Comparison of ENCODE assay signal across 20 cellular contexts in genomic region chr22:36180928-36181327, GRCh38. TPM values are rescaled to one million over a fixed set of nuclear protein-coding genes. Genes with fewer than 3 reads are reported as not detected.
DNase-seq lines count a peak whose midpoint lies in the region; ATAC-seq, FAIRE-seq and TF ChIP-seq lines count a peak whose summit lies in the region.
"Had no signal": no experiment of that assay in that cellular context is flagged by ENCODE, and none has a peak within 500 bp of the region (broad histone marks: within the 10 kb centered on the region; RNA-seq: fewer than 3 reads in every experiment).

No MANE protein-coding gene starts in this region.

- peaks cover 2% of the 10 kb centered on the region; the same call in 1 of the 2 replicates for H3K9me2 ChIP-seq in GM23338 (ENCODE audit: insufficient read depth)

- H3K18ac ChIP-seq in H1 (ENCODE audit: extremely low read depth, low read length) (peak overlapping the region; percentile 1; the same call in 1 of the 2 replicates), mesendoderm (ENCODE audit: low read length) (no peak overlapping the region)

- no peak overlapping the region for H3K9ac ChIP-seq in astrocyte (ENCODE audit: low read length)
- no peak overlapping the region for H3K9ac ChIP-seq in H1 (replicated peaks in 1 of 4; ENCODE audit: extremely low read depth in 1 of 4, low read depth in 3 of 4, low read length in 3 of 4)
- no peak overlapping the region for H3K9ac ChIP-seq in mesendoderm (ENCODE audit: low read length)
- H3K9ac ChIP-seq: BLaER1 had no signal

- H3K4me3 ChIP-seq in GM23338 (no peak overlapping the region), astrocyte (ENCODE audit: insufficient read depth, low read depth, low read length) (no peak overlapping the region), H1 (ENCODE audit: extremely low read depth in 1 of 4, insufficient read depth in 2 of 4, low read depth in 3 of 4, low read length in 4 of 4) (no peak overlapping the region), mesendoderm (ENCODE audit: low read length) (no peak overlapping the region)
- H3K4me3 ChIP-seq: BLaER1, GM12878 had no signal

- no peaks in the 10 kb centered on the region for H3K79me2 ChIP-seq in GM23338 (replicated peaks; ENCODE audit: insufficient read depth)
- H3K79me2 ChIP-seq in astrocyte (ENCODE audit: insufficient read depth, low read length), result no peaks in the 10 kb centered on the region
- no peaks in the 10 kb centered on the region for H3K79me2 ChIP-seq in H1 (ENCODE audit: control insufficient read depth in 1 of 2, insufficient read depth in 2 of 2, low read length in 2 of 2)
- H3K79me2 ChIP-seq in mesendoderm (ENCODE audit: control insufficient read depth, insufficient read depth, low read length), result no peaks in the 10 kb centered on the region

- no peak overlapping the region for H4K91ac ChIP-seq in H1 (replicated peaks; ENCODE audit: insufficient read length, low read length)

- H2BK120ac ChIP-seq in H1 (replicated peaks; ENCODE audit: low read depth, low read length) (no peak overlapping the region), mesendoderm (ENCODE audit: low read depth, low read length) (no peak overlapping the region)

- POLR2A ChIA-PET in H1 (lab: Charles Lee; ENCODE audit: partially characterized antibody), result no interaction called here

- 95% methylated on average over 6 of the region's 6 CpGs; no CpG with 5 or more reads in 1 of the 2 experiments for WGBS in H1 (ENCODE audit: extremely low coverage in 1 of 2, insufficient coverage in 1 of 2, insufficient read length in 1 of 2, insufficient replicate concordance in 2 of 2, low coverage in 1 of 2, low lambda C conversion rate in 2 of 2, missing lambda C conversion rate in 1 of 2), 2 experiments
- WGBS in mesendoderm (ENCODE audit: extremely low coverage, insufficient coverage, low lambda C conversion rate), result no CpG with 5 or more reads among the region's 6 CpGs

- no peak overlapping the region for H3K27ac ChIP-seq in GM23338 (ENCODE audit: low read depth)
- H3K27ac ChIP-seq in astrocyte (ENCODE audit: low read depth, low read length), result no peak overlapping the region
- H3K27ac ChIP-seq in H1 (ENCODE audit: low read depth, low read length), result no peak overlapping the region
- H3K27ac ChIP-seq in mesendoderm (ENCODE audit: low read depth, low read length), result no peak overlapping the region
- H3K27ac ChIP-seq: BLaER1 had no signal

- no peak for ATAC-seq in GM23338

- no peaks in the 10 kb centered on the region for H3K23me2 ChIP-seq in H1 (ENCODE audit: low read depth, low read length)

- H3K9me3 Mint-ChIP-seq in GM23338 (no peaks in the 10 kb centered on the region), astrocyte (ENCODE audit: unreplicated experiment) (no peaks in the 10 kb centered on the region)
- peaks cover 3% of the 10 kb centered on the region for H3K9me3 Mint-ChIP-seq in activated naive CD8-positive, alpha-beta T cell treated with anti-CD3 and anti-CD28 coated beads for 36 hours
- H3K9me3 Mint-ChIP-seq: CD4-positive, alpha-beta memory T cell; CD4-positive, CD25-positive, alpha-beta regulatory T cell; CD8-positive, alpha-beta memory T cell had no signal

- H4K20me1 ChIP-seq in GM23338 (replicated peaks; ENCODE audit: insufficient read depth), result no peaks in the 10 kb centered on the region
- no peaks in the 10 kb centered on the region for H4K20me1 ChIP-seq in astrocyte (ENCODE audit: insufficient read depth, low read length)
- H4K20me1 ChIP-seq in H1 (replicated peaks in 1 of 2; ENCODE audit: control insufficient read depth in 1 of 2, insufficient read depth in 2 of 2, low read length in 2 of 2), result no peaks in the 10 kb centered on the region
- H4K20me1 ChIP-seq: BLaER1 had no signal

- no peak for DNase-seq in GM23338 (ENCODE audit: low spot score)
- DNase-seq in astrocyte (ENCODE audit: low read depth), result no peak
- no peak for DNase-seq in H1 (ENCODE audit: low read depth in 1 of 2, low spot score in 2 of 2)
- no peak for DNase-seq in mesendoderm
- DNase-seq in SIG-M5 (lab: John Stamatoyannopoulos, UW), result no peak
- DNase-seq in activated naive CD8-positive, alpha-beta T cell treated with anti-CD3 and anti-CD28 coated beads for 36 hours, result no peak
- DNase-seq in NK-92 (lab: John Stamatoyannopoulos, UW; ENCODE audit: unreplicated experiment), result no peak
- DNase-seq: DMS 273 treated with DMSO at 0.1 percent for 48 hours, DMS79 had no signal

- H3K79me1 ChIP-seq in H1 (ENCODE audit: low read depth, low read length), result no peaks in the 10 kb centered on the region
- H3K79me1 ChIP-seq in mesendoderm (ENCODE audit: low read length), result no peaks in the 10 kb centered on the region

- H4K8ac ChIP-seq in H1 (ENCODE audit: extremely low read depth, insufficient read depth, low read length), result no peak overlapping the region
- no peak overlapping the region for H4K8ac ChIP-seq in mesendoderm (ENCODE audit: low read depth, low read length)

- H2AK5ac ChIP-seq in H1 (ENCODE audit: low read depth, low read length), result no peak overlapping the region
- H2AK5ac ChIP-seq in mesendoderm (ENCODE audit: low read length), result peak overlapping the region; percentile 83

- no peak for TF ChIP-seq EP300 in H1 (IDR thresholded peaks at IDR 0.05; ENCODE audit: borderline replicate concordance in 1 of 2, low read depth in 2 of 2, low read length in 2 of 2)

- no peak overlapping the region for H3K4me3 Mint-ChIP-seq in GM23338
- peak overlapping the region; percentile 14 for H3K4me3 Mint-ChIP-seq in astrocyte (ENCODE audit: unreplicated experiment)
- H3K4me3 Mint-ChIP-seq in activated naive CD8-positive, alpha-beta T cell treated with anti-CD3 and anti-CD28 coated beads for 36 hours, result no peak overlapping the region
- H3K4me3 Mint-ChIP-seq: CD14-positive monocyte; CD4-positive, alpha-beta memory T cell; CD4-positive, CD25-positive, alpha-beta regulatory T cell; CD8-positive, alpha-beta memory T cell had no signal

- no peak overlapping the region for H4K5ac ChIP-seq in H1 (ENCODE audit: insufficient read length, low read depth, low read length)
- H4K5ac ChIP-seq in mesendoderm (ENCODE audit: low read length), result peak overlapping the region; percentile 88

- H2BK5ac ChIP-seq in H1 (ENCODE audit: low read depth, low read length) (no peak overlapping the region), mesendoderm (ENCODE audit: low read length) (peak overlapping the region; percentile 33)

- TF ChIP-seq CTCF in GM23338 (conservative IDR thresholded peaks at IDR 0.05; ENCODE audit: low read depth in 2 of 2), result no peak
- TF ChIP-seq CTCF in astrocyte (IDR thresholded peaks at IDR 0.05; ENCODE audit: insufficient read depth, low read depth, low read length), result no peak
- TF ChIP-seq CTCF in H1 (IDR thresholded peaks at IDR 0.05; ENCODE audit: control extremely low read depth in 1 of 3, insufficient read depth in 1 of 3, low read depth in 1 of 3, low read length in 3 of 3), result no peak

- no peak for TF ChIP-seq POLR2A in H1 (IDR thresholded peaks at IDR 0.05; ENCODE audit: control extremely low read depth in 1 of 2, low read depth in 2 of 2, low read length in 2 of 2)

- H3K9me3 ChIP-seq in astrocyte (ENCODE audit: insufficient read depth, low read depth, low read length) (no peaks in the 10 kb centered on the region), H1 (ENCODE audit: insufficient read depth in 2 of 2, low read depth in 1 of 2, low read length in 1 of 2) (no peaks in the 10 kb centered on the region)
- H3K9me3 ChIP-seq: BE2C, BLaER1 had no signal

- no peak overlapping the region; the same call in 1 of the 2 replicates for H2BK12ac ChIP-seq in H1 (ENCODE audit: low read depth, low read length)

- no peaks in the 10 kb centered on the region for H3K27me3 Mint-ChIP-seq in GM23338 (ENCODE audit: insufficient read depth, low read depth, poor library complexity)
- peaks cover 18% of the 10 kb centered on the region for H3K27me3 Mint-ChIP-seq in astrocyte (ENCODE audit: low read depth, unreplicated experiment)
- no peaks in the 10 kb centered on the region for H3K27me3 Mint-ChIP-seq in activated naive CD8-positive, alpha-beta T cell treated with anti-CD3 and anti-CD28 coated beads for 36 hours
- H3K27me3 Mint-ChIP-seq: CD8-positive, alpha-beta memory T cell had no signal

- H3K4me1 ChIP-seq in GM23338 (ENCODE audit: insufficient read depth) (no peaks in the 10 kb centered on the region), astrocyte (ENCODE audit: insufficient read depth, low read length) (no peaks in the 10 kb centered on the region), H1 (replicated peaks in 1 of 4; ENCODE audit: control insufficient read depth in 3 of 4, insufficient read depth in 4 of 4, low read length in 3 of 4) (no peaks in the 10 kb centered on the region), mesendoderm (ENCODE audit: control insufficient read depth, low read depth, low read length) (no peaks in the 10 kb centered on the region)
- H3K4me1 ChIP-seq: BE2C had no signal

- H2AFZ ChIP-seq in GM23338 (peak overlapping the region; percentile 84; the same call in 1 of the 2 replicates), astrocyte (ENCODE audit: low read depth, low read length) (no peak overlapping the region), H1 (ENCODE audit: low read length) (0 out of 2 replicates have a peak overlapping the region, but pooled peaks have one; percentile 85)

- H3F3A ChIP-seq in GM23338 (replicated peaks; ENCODE audit: low read depth), result no peaks in the 10 kb centered on the region

- H3K23ac ChIP-seq in H1 (ENCODE audit: insufficient read length), result no peak overlapping the region
- no peak overlapping the region for H3K23ac ChIP-seq in mesendoderm (ENCODE audit: low read length)

- no peak overlapping the region for H2BK20ac ChIP-seq in H1 (ENCODE audit: low read length)

- FAIRE-seq in astrocyte (lab: Jason Lieb, UNC), result no peak
- FAIRE-seq in H1 (lab: Jason Lieb, UNC), result no peak
- FAIRE-seq: A204.1 had no signal

- H3K36me3 ChIP-seq in GM23338 (ENCODE audit: insufficient read depth) (no peaks in the 10 kb centered on the region), astrocyte (ENCODE audit: insufficient read depth, low read length) (no peaks in the 10 kb centered on the region), H1 (ENCODE audit: control insufficient read depth in 2 of 4, insufficient read depth in 4 of 4, low read length in 3 of 4) (no peaks in the 10 kb centered on the region), mesendoderm (ENCODE audit: control insufficient read depth, insufficient read depth, low read length) (no peaks in the 10 kb centered on the region)
- H3K36me3 ChIP-seq: BE2C, BLaER1 had no signal

- H3K4ac ChIP-seq in H1 (replicated peaks; ENCODE audit: insufficient read length, low read depth, low read length) (no peak overlapping the region), mesendoderm (ENCODE audit: low read depth, low read length) (no peak overlapping the region)

- no peak for TF ChIP-seq RAD21 in H1 (IDR thresholded peaks at IDR 0.05 in 1 of 2, conservative IDR thresholded peaks at IDR 0.05 in 1 of 2; ENCODE audit: low read depth in 2 of 2, low read length in 2 of 2)

- H3K14ac ChIP-seq in H1 (ENCODE audit: insufficient read length), result no peak overlapping the region

- no peak overlapping the region for H3K56ac ChIP-seq in H1 (replicated peaks; ENCODE audit: insufficient read length, low read depth, low read length)
- H3K56ac ChIP-seq in mesendoderm (ENCODE audit: low read length), result peak overlapping the region; percentile 40

- no peaks in the 10 kb centered on the region for H3K36me3 Mint-ChIP-seq in GM23338 (ENCODE audit: low read depth)
- H3K36me3 Mint-ChIP-seq in astrocyte (ENCODE audit: low read depth, unreplicated experiment), result no peaks in the 10 kb centered on the region
- peaks cover 2% of the 10 kb centered on the region for H3K36me3 Mint-ChIP-seq in activated naive CD8-positive, alpha-beta T cell treated with anti-CD3 and anti-CD28 coated beads for 36 hours
- H3K36me3 Mint-ChIP-seq: CD14-positive monocyte; CD4-positive, alpha-beta memory T cell; CD4-positive, CD25-positive, alpha-beta regulatory T cell; CD8-positive, alpha-beta memory T cell had no signal

- H3K4me2 ChIP-seq in GM23338, result no peak overlapping the region
- no peak overlapping the region for H3K4me2 ChIP-seq in astrocyte (ENCODE audit: low read length)
- no peak overlapping the region for H3K4me2 ChIP-seq in H1 (ENCODE audit: insufficient read depth in 1 of 2, low read depth in 2 of 2, low read length in 2 of 2)
- H3K4me2 ChIP-seq in mesendoderm (ENCODE audit: low read length), result no peak overlapping the region
- H3K4me2 ChIP-seq: BLaER1 had no signal

- H3K27ac Mint-ChIP-seq in GM23338, result no peak overlapping the region
- no peak overlapping the region for H3K27ac Mint-ChIP-seq in astrocyte (ENCODE audit: unreplicated experiment)
- H3K27ac Mint-ChIP-seq in activated naive CD8-positive, alpha-beta T cell treated with anti-CD3 and anti-CD28 coated beads for 36 hours, result no peak overlapping the region
- H3K27ac Mint-ChIP-seq: CD14-positive monocyte; CD4-positive, CD25-positive, alpha-beta regulatory T cell had no signal

- peaks cover 18% of the 10 kb centered on the region for H3K4me1 Mint-ChIP-seq in GM23338
- H3K4me1 Mint-ChIP-seq in astrocyte (ENCODE audit: low read depth, unreplicated experiment), result peaks cover 2% of the 10 kb centered on the region
- H3K4me1 Mint-ChIP-seq in activated naive CD8-positive, alpha-beta T cell treated with anti-CD3 and anti-CD28 coated beads for 36 hours, result peaks cover 9% of the 10 kb centered on the region

- H2BK15ac ChIP-seq in H1 (ENCODE audit: low read length) (no peak overlapping the region), mesendoderm (replicated peaks; ENCODE audit: low read depth) (no peak overlapping the region)

- no peaks in the 10 kb centered on the region for H3K27me3 ChIP-seq in GM23338 (ENCODE audit: insufficient read depth)
- H3K27me3 ChIP-seq in astrocyte (ENCODE audit: insufficient read depth, low read length), result peaks cover 20% of the 10 kb centered on the region
- H3K27me3 ChIP-seq in H1 (replicated peaks in 1 of 4; ENCODE audit: control insufficient read depth in 3 of 4, extremely low read depth in 1 of 4, insufficient read depth in 3 of 4, low read length in 3 of 4), result peaks cover 0 to 1% (median 0%) of the 10 kb centered on the region in 4 experiments; a peak in 2 of 7 replicates
- H3K27me3 ChIP-seq in mesendoderm (ENCODE audit: insufficient read depth, low read length, poor library complexity), result no peaks in the 10 kb centered on the region
- H3K27me3 ChIP-seq: BE2C, BLaER1 had no signal

- CTCF ChIA-PET in H1 (lab: Charles Lee; ENCODE audit: partially characterized antibody), result interaction anchor here (0.7 to 8.1 kb wide), 24 partner anchors 8 to 518 kb away, joined by 3 to 86 read pairs (median 4); partner anchors contain the start of genes APOL2 and APOL3

RNA-seq across cellular contexts. Expression of gene APOL3, which starts 20.4 kb away (rescaled TPM):
- not detected in 2 replicates for total RNA-seq in GM23338 (2014; rRNA removed; shearing (Covaris generic))
- polyA plus RNA-seq in GM23338 (2016; fragmentation: Nextera tagmentation; extraction: Ambion mirVana) (not detected in 2 replicates), H1 (2011; rRNA removed) (0.11 and 0.12 TPM in 2 replicates)
- total RNA-seq in astrocyte, result 2.3 and 2.5 TPM in 2 replicates
- total RNA-seq in H1 (2021; fragmentation: NEBNext Ultra II Directional; extraction: Animal tissue kit (Norgen Biotek cat#: 25700)), result not detected in 2 replicates
- polyA plus RNA-seq in H1 (2011; cell fraction: cytosol; rRNA removed), result 0.04 TPM
- polyA plus RNA-seq in H1 (2011; cell fraction: nucleus; rRNA removed), result 0.19 TPM
- 0.11 to 0.28 TPM (median 0.25 TPM) in 3 of 4 replicates, not detected in the other for polyA plus RNA-seq in H1 (2012, experiment 1 of 2)
- polyA plus RNA-seq in H1 (2012, experiment 2 of 2), result not detected
- polyA plus RNA-seq in H1 (2013, experiment 1 of 2), result 0.10 TPM
- 0.09 TPM for polyA plus RNA-seq in H1 (2013, experiment 2 of 2)
- 0.15 TPM in 1 of 2 replicates, not detected in the other for polyA minus RNA-seq in H1 (2011; rRNA and poly(A)+ RNA removed)
- polyA minus RNA-seq in H1 (2011; cell fraction: cytosol; rRNA and poly(A)+ RNA removed), result not detected
- polyA minus RNA-seq in H1 (2011; cell fraction: nucleus; rRNA and poly(A)+ RNA removed), result not detected
- 0.74 TPM for polyA plus RNA-seq in mesendoderm (2013, experiment 1 of 2)
- polyA plus RNA-seq in mesendoderm (2013, experiment 2 of 2), result 0.66 TPM
- total RNA-seq in activated naive CD8-positive, alpha-beta T cell treated with anti-CD3 and anti-CD28 coated beads for 36 hours, result 10 to 100 TPM; 55.0 to 56.3 TPM
- total RNA-seq: A673, G401 had no signal

RNA-seq across cellular contexts. Expression of gene APOL4, which starts 20.7 kb away (rescaled TPM):
- not detected in 2 replicates for total RNA-seq in GM23338 (2014; rRNA removed; shearing (Covaris generic))
- polyA plus RNA-seq in GM23338 (2016; fragmentation: Nextera tagmentation; extraction: Ambion mirVana) (not detected in 2 replicates), H1 (2011; rRNA removed) (0.02 TPM in 1 of 2 replicates, not detected in the other)
- total RNA-seq in astrocyte, result 0.07 TPM in 1 of 2 replicates, not detected in the other
- total RNA-seq in H1 (2021; fragmentation: NEBNext Ultra II Directional; extraction: Animal tissue kit (Norgen Biotek cat#: 25700)), result not detected in 2 replicates
- polyA plus RNA-seq in H1 (2011; cell fraction: cytosol; rRNA removed), result not detected
- polyA plus RNA-seq in H1 (2011; cell fraction: nucleus; rRNA removed), result not detected
- polyA plus RNA-seq in H1 (2012, experiment 1 of 2), result not detected in 4 replicates
- 0.08 TPM for polyA plus RNA-seq in H1 (2012, experiment 2 of 2)
- polyA plus RNA-seq in H1 (2013, experiment 1 of 2), result not detected
- polyA plus RNA-seq in H1 (2013, experiment 2 of 2), result 0.02 TPM
- polyA minus RNA-seq in H1 (2011; rRNA and poly(A)+ RNA removed), result 0.66 TPM in 1 of 2 replicates, not detected in the other
- polyA minus RNA-seq in H1 (2011; cell fraction: cytosol; rRNA and poly(A)+ RNA removed), result not detected
- polyA minus RNA-seq in H1 (2011; cell fraction: nucleus; rRNA and poly(A)+ RNA removed), result not detected
- 0.01 TPM for polyA plus RNA-seq in mesendoderm (2013, experiment 1 of 2)
- polyA plus RNA-seq in mesendoderm (2013, experiment 2 of 2), result 0.01 TPM
- total RNA-seq in activated naive CD8-positive, alpha-beta T cell treated with anti-CD3 and anti-CD28 coated beads for 36 hours, result under 1 TPM; 0.70 to 0.95 TPM
- total RNA-seq: CD4-positive, alpha-beta memory T cell; CD4-positive, CD25-positive, alpha-beta regulatory T cell; Daoy; G401; GM12878 had no signal
- polyA plus RNA-seq: CD4-positive, alpha-beta memory T cell; CD4-positive, CD25-positive, alpha-beta regulatory T cell; CD8-positive, alpha-beta memory T cell had no signal

RNA-seq across cellular contexts. Expression of gene APOL2, which starts 58.4 kb away (rescaled TPM):
- total RNA-seq in GM23338 (2014; rRNA removed; shearing (Covaris generic)), result 10.4 and 12.4 TPM in 2 replicates
- polyA plus RNA-seq in GM23338 (2016; fragmentation: Nextera tagmentation; extraction: Ambion mirVana), result 4.9 and 5.5 TPM in 2 replicates
- total RNA-seq in astrocyte, result 77.2 and 85.1 TPM in 2 replicates
- 11.0 and 12.0 TPM in 2 replicates for total RNA-seq in H1 (2021; fragmentation: NEBNext Ultra II Directional; extraction: Animal tissue kit (Norgen Biotek cat#: 25700))
- polyA plus RNA-seq in H1 (2011; rRNA removed), result 7.8 and 8.1 TPM in 2 replicates
- polyA plus RNA-seq in H1 (2011; cell fraction: cytosol; rRNA removed), result 10.3 TPM
- polyA plus RNA-seq in H1 (2011; cell fraction: nucleus; rRNA removed), result 14.1 TPM
- 13.9 to 18.7 TPM (median 16.3 TPM) in 4 replicates for polyA plus RNA-seq in H1 (2012, experiment 1 of 2)
- polyA plus RNA-seq in H1 (2012, experiment 2 of 2), result 3.6 TPM
- 5.3 TPM for polyA plus RNA-seq in H1 (2013, experiment 1 of 2)
- polyA plus RNA-seq in H1 (2013, experiment 2 of 2), result 4.5 TPM
- polyA minus RNA-seq in H1 (2011; rRNA and poly(A)+ RNA removed), result 16.0 and 25.7 TPM in 2 replicates
- 7.4 TPM for polyA minus RNA-seq in H1 (2011; cell fraction: cytosol; rRNA and poly(A)+ RNA removed)
- 8.8 TPM for polyA minus RNA-seq in H1 (2011; cell fraction: nucleus; rRNA and poly(A)+ RNA removed)
- 3.8 TPM for polyA plus RNA-seq in mesendoderm (2013, experiment 1 of 2)
- polyA plus RNA-seq in mesendoderm (2013, experiment 2 of 2), result 4.1 TPM
- 10 to 100 TPM; 54.3 to 57.0 TPM for total RNA-seq in activated naive CD8-positive, alpha-beta T cell treated with anti-CD3 and anti-CD28 coated beads for 36 hours

Comparison
In these comparisons a context has a peak if more than half of its experiments do, and no peak if none do; other contexts are left out.
1. RNA of gene APOL3, which starts 20.4 kb away (total RNA-seq): 55.0 to 56.3 TPM in activated naive CD8-positive, alpha-beta T cell treated with anti-CD3 and anti-CD28 coated beads for 36 hours; 2.3 to 2.5 TPM in astrocyte, not detected in H1 and not detected in GM23338; every median in the first group is over 10 times any median in the second.